Comparison of ENCODE assay signal across 1 cellular context in the genomic region with DNA sequence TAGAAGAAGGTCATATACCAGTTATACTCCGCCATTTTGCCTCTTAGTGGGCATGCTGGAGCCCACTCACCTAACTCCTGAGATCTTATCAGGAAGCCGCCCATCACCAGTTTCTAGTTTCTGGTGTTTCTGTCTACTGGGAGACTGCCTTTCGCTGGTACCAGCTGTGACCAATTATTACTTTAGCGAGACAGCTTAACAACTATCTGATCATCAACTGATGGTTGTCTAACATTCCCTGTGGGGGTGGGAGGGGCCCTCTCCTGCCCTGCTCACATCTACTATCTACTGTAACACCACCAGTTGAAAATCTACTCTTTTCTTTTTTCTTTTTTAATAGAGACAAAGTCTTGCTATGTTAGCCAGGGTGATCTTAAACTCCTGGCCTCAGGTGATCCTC.
TF ChIP-seq lines count a peak whose summit lies in the region.

No MANE protein-coding gene starts in this region.

TF ChIP-seq in K562, 482 proteins besides CTCF, POLR2A, EP300 and RAD21:
- no peak for TF ChIP-seq NR2C2 (CRISPR knock-in tag; IDR thresholded peaks at IDR 0.05)
- TF ChIP-seq NR2C2 (tag; IDR thresholded peaks at IDR 0.05): peak; percentile 42; the same call in 1 of the 2 replicates
- no peak for TF ChIP-seq CREB1 (IDR thresholded peaks at IDR 0.05)
- no peak for TF ChIP-seq CREB1 (CRISPR knock-in tag; IDR thresholded peaks at IDR 0.05)
